Comparison of ENCODE assay signal across 8 cellular contexts in genomic region chr6:152206072-152206818, GRCh38.
DNase-seq lines count a peak whose midpoint lies in the region; ATAC-seq and TF ChIP-seq lines count a peak whose summit lies in the region.

No MANE protein-coding gene starts in this region.

- peak; percentile 22 for DNase-seq in AG08395 (ENCODE audit: low spot score)
- no peak for DNase-seq in HFF-Myc (ENCODE audit: extremely low read depth, low read depth)
- DNase-seq in activated CD8-positive, alpha-beta memory T cell treated with anti-CD3 and anti-CD28 coated beads for 48 hours (ENCODE audit: low read depth in 2 of 3, low spot score in 2 of 3): peak in 2 of 3 experiments; percentile 14 to 25
- DNase-seq in germinal center (ENCODE audit: low spot score): peak; percentile 16
- peak in 3 of 4 experiments; percentile 19 to 42 (median 34) for DNase-seq in stimulated activated CD4-positive, alpha-beta T cell treated with anti-CD3 and anti-CD28 coated beads, Interleukin-1b, Interleukin-23, amount 100 ng/mL, for 24 hours (ENCODE audit: low read depth in 4 of 4, low spot score in 1 of 4)
- no peak for DNase-seq in sciatic nerve (ENCODE audit: low spot score)
- no peak for DNase-seq in GM19240 (ENCODE audit: insufficient read length, low spot score)

- ATAC-seq in HG03097 (IDR thresholded peaks at IDR 0.05; ENCODE audit: low FRiP score, unreplicated experiment) (no peak), sciatic nerve (no peak)

- H3K4me3 ChIP-seq in HFF-Myc (replicated peaks; ENCODE audit: low read depth, low read length): no peak overlapping the region

- TF ChIP-seq CTCF in HFF-Myc (IDR thresholded peaks at IDR 0.05; ENCODE audit: low read depth, low read length, missing control alignments): peak; percentile 59

- intact Hi-C loops in sciatic nerve (cut with DNase I): no loop called here

Comparison
In these comparisons a context has a peak if more than half of its experiments do, and no peak if none do; other contexts are left out.
1. DNase-seq: peak in AG08395 (single experiment), activated CD8-positive, alpha-beta memory T cell treated with anti-CD3 and anti-CD28 coated beads for 48 hours (2 of 3), germinal center (single experiment) and stimulated activated CD4-positive, alpha-beta T cell treated with anti-CD3 and anti-CD28 coated beads, Interleukin-1b, Interleukin-23, amount 100 ng/mL, for 24 hours (3 of 4); none in HFF-Myc (single experiment), sciatic nerve (single experiment) and GM19240 (single experiment).